ENCODE assay signal across 28 cellular contexts in the genomic region with DNA sequence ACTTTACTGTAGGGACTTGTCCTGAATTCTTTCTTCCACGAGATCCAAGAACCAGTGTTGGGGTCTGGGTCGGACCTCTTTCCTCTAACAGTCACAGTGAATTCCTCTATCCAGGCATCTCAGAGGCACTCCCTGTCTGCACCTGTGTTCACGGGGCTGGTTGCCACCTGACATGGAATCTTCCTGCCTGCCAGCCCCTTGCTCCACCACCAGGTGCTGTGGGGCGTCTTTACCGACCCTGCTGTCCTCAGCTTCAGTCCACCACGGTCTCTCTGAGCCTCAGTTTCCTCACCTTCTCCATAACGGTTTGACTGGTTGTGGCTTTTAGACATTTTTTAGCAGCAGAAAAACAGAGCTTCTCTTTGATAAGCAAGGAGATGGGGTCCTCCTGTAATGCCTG.
DNase-seq lines count a peak whose midpoint lies in the region; ATAC-seq and TF ChIP-seq lines count a peak whose summit lies in the region.
"Had no signal": no experiment of that assay in that cellular context is flagged by ENCODE, and none has a peak within 500 bp of the region (broad histone marks: within the 10 kb centered on the region; RNA-seq: fewer than 3 reads in every experiment).

No MANE protein-coding gene starts in this region.

- H2AFZ ChIP-seq in PC-3 (ENCODE audit: low read length) (no peak overlapping the region), smooth muscle cell (ENCODE audit: low read depth) (no peak overlapping the region)

- no peaks in the 10 kb centered on the region for H3K9me2 ChIP-seq in PC-3 (replicated peaks; ENCODE audit: low read length)

- POLR2A ChIA-PET in PC-3 (lab: Charles Lee; ENCODE audit: unreplicated experiment), result no interaction called here

- H3K79me2 ChIP-seq in PC-3 (ENCODE audit: low read length) (no peaks in the 10 kb centered on the region), smooth muscle cell (ENCODE audit: low read depth) (no peaks in the 10 kb centered on the region)

- TF ChIP-seq CTCF in PC-3 (conservative IDR thresholded peaks at IDR 0.05; ENCODE audit: low read depth, low read length) (no peak), fibroblast of the aortic adventitia (IDR thresholded peaks at IDR 0.05; ENCODE audit: insufficient read depth, low read length) (peak; percentile 20), smooth muscle cell (IDR thresholded peaks at IDR 0.05; ENCODE audit: borderline replicate concordance, insufficient read depth, poor library complexity, severe bottlenecking) (no peak)

- H3K4me3 ChIP-seq in PC-3 (ENCODE audit: low read length) (no peak overlapping the region), fibroblast of the aortic adventitia (ENCODE audit: low read depth, low read length) (no peak overlapping the region), smooth muscle cell (no peak overlapping the region)
- H3K4me3 ChIP-seq: Peyer's patch, testis had no signal

- WGBS in smooth muscle cell (ENCODE audit: low lambda C conversion rate), result 67% methylated on average over 7 of the region's 7 CpGs

- no peaks in the 10 kb centered on the region for H4K20me1 ChIP-seq in PC-3 (ENCODE audit: low read length)
- H4K20me1 ChIP-seq in smooth muscle cell (ENCODE audit: low read depth), result no peaks in the 10 kb centered on the region

- H3K9me3 ChIP-seq in PC-3 (ENCODE audit: low read length) (no peaks in the 10 kb centered on the region), smooth muscle cell (replicated peaks; ENCODE audit: low read depth) (no peaks in the 10 kb centered on the region)
- H3K9me3 ChIP-seq: Caco-2, Peyer's patch, testis had no signal

- no peaks in the 10 kb centered on the region for H3K4me1 ChIP-seq in PC-3 (ENCODE audit: insufficient read depth, low read length)
- peaks cover 25% of the 10 kb centered on the region for H3K4me1 ChIP-seq in smooth muscle cell (ENCODE audit: low read depth)
- H3K4me1 ChIP-seq: Caco-2, Peyer's patch, testis had no signal

- H3F3A ChIP-seq in PC-3 (ENCODE audit: low read length, unreplicated experiment), result no peaks in the 10 kb centered on the region
- H3F3A ChIP-seq in smooth muscle cell (ENCODE audit: low read depth), result no peaks in the 10 kb centered on the region

- no peaks in the 10 kb centered on the region for H3K36me3 ChIP-seq in PC-3 (ENCODE audit: low read depth, low read length)
- no peaks in the 10 kb centered on the region for H3K36me3 ChIP-seq in smooth muscle cell (ENCODE audit: low read depth)
- H3K36me3 ChIP-seq: Peyer's patch had no signal

- peaks cover 24% of the 10 kb centered on the region for H3K27me3 ChIP-seq in PC-3 (ENCODE audit: low read length)
- no peaks in the 10 kb centered on the region for H3K27me3 ChIP-seq in smooth muscle cell (ENCODE audit: low read depth)
- H3K27me3 ChIP-seq: Peyer's patch, testis had no signal

- no peak overlapping the region for H3K4me2 ChIP-seq in PC-3 (ENCODE audit: low read length)
- peak overlapping the region; percentile 7 for H3K4me2 ChIP-seq in smooth muscle cell

- DNase-seq in NCI-H146 (lab: John Stamatoyannopoulos, UW), result peak; percentile 1
- DNase-seq in NCI-H146 treated with DMSO at 0.1 percent for 48 hours (lab: John Stamatoyannopoulos, UW; ENCODE audit: unreplicated experiment), result no peak
- DNase-seq in PC-3, result peak; percentile 10
- no peak for DNase-seq in fibroblast of the aortic adventitia (ENCODE audit: low read depth)
- DNase-seq in smooth muscle cell (lab: John Stamatoyannopoulos, UW; ENCODE audit: unreplicated experiment), result no peak
- no peak for DNase-seq in OCI-M1 (lab: John Stamatoyannopoulos, UW)
- DNase-seq: activated CD4-positive, alpha-beta T cell treated with anti-CD3 and anti-CD28 coated beads for 36 hours; activated CD8-positive, alpha-beta T cell treated with anti-CD3 and anti-CD28 coated beads, Interleukin-2, amount 10 ng/mL, durations not matched to agents 7 days and 5 days; activated naive CD4-positive, alpha-beta T cell treated with anti-CD3 and anti-CD28 coated beads, Interleukin-2, amount 50 U/mL, for 16 hours; amniotic stem cell; Caco-2; DND-41; GF-D8; kidney; left ventricle myocardium superior; NCI-H1092; NCI-H2029; NCI-H524; Peyer's patch; SHP77 treated with DMSO at 0.1 percent for 48 hours; stimulated activated CD8-positive, alpha-beta memory T cell treated with anti-CD3 and anti-CD28 coated beads, Interleukin-4, amount 100 ng/mL, for 48 hours; T-helper 2 cell; testis had no signal

- CTCF ChIA-PET in PC-3 (lab: Charles Lee), result no interaction called here

- H3K27ac ChIP-seq in PC-3 (ENCODE audit: low read length) (no peak overlapping the region), smooth muscle cell (ENCODE audit: low read depth) (no peak overlapping the region)
- H3K27ac ChIP-seq: C4-2B, Peyer's patch, testis had no signal

- ATAC-seq in PC-3 (peak; percentile 38; the same call in 1 of the 2 replicates), GM19467 (IDR thresholded peaks at IDR 0.05; ENCODE audit: unreplicated experiment) (no peak), GM19452 (IDR thresholded peaks at IDR 0.05; ENCODE audit: unreplicated experiment) (no peak)
- ATAC-seq: activated CD4-positive, alpha-beta T cell treated with anti-CD3 and anti-CD28 coated beads for 36 hours; activated CD8-positive, alpha-beta T cell treated with anti-CD3 and anti-CD28 coated beads, Interleukin-2, amount 10 ng/mL, durations not matched to agents 7 days and 5 days; activated T-helper 17 cell treated with anti-CD3 and anti-CD28 coated beads, Interleukin-2, amount 50 U/mL, for 72 hours; left ventricle myocardium superior; right cardiac atrium had no signal

- no TSS peak for BruUV-seq in PC-3 (replicated peaks; lab: Mats Ljungman, UMichigan)

- H3K9ac ChIP-seq in PC-3 (ENCODE audit: low read length) (no peak overlapping the region), smooth muscle cell (ENCODE audit: low read depth) (no peak overlapping the region)

- intact Hi-C loops in PC-3 (cut with micrococcal nuclease), result no loop called here

Comparison
In these comparisons a context has a peak if more than half of its experiments do, and no peak if none do; other contexts are left out.
1. DNase-seq: peak in NCI-H146 (single experiment) and PC-3 (single experiment); none in NCI-H146 treated with DMSO at 0.1 percent for 48 hours (single experiment), fibroblast of the aortic adventitia (single experiment), smooth muscle cell (single experiment) and OCI-M1 (single experiment).